ENCODE assay signal across 18 cellular contexts in the genomic region with DNA sequence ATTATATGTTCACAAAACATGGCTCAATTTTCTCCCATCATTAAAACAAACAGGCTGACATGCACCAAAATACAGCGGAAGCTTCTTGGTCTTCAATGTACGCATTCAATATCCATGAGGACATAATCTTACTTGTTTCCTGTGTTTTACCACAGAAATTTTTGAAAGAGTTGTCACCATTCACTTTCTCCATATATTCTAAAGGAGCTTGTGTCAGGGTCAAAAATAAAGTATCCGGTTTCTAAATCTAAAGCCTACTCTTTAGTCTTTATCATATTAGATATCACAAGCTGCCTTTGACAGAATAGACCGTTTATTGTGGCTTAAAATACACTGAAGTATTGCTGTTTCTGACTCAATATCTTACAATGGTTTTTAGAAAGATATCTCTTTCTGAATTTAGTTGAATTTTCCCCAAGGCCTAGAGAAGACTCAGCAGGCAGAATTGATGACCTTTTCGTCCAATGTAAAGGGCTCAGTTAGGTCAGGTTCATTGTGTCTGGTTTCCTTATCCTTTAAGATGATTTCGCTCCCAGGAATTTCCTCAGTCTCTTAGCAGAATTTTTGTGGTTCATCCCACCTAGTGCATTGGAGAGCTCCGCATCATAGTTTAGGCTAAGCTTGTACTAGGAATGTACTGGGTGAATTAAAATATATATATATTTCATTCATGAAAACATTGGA.
DNase-seq lines count a peak whose midpoint lies in the region; ATAC-seq, FAIRE-seq and TF ChIP-seq lines count a peak whose summit lies in the region.
"Had no signal": no experiment of that assay in that cellular context is flagged by ENCODE, and none has a peak within 500 bp of the region (broad histone marks: within the 10 kb centered on the region; RNA-seq: fewer than 3 reads in every experiment).

No MANE protein-coding gene starts in this region.

- H3K27me3 ChIP-seq in ACC112 (ENCODE audit: insufficient read depth, low read length) = no peaks in the 10 kb centered on the region
- H3K27me3 ChIP-seq in astrocyte (ENCODE audit: insufficient read depth, low read length) = no peaks in the 10 kb centered on the region
- H3K27me3 ChIP-seq: SJSA1 had no signal

- H2AFZ ChIP-seq in ACC112 (ENCODE audit: low read length, unreplicated experiment) (no peak overlapping the region), astrocyte (ENCODE audit: low read depth, low read length) (no peak overlapping the region)

- H3K36me3 Mint-ChIP-seq in astrocyte (ENCODE audit: low read depth, unreplicated experiment) = no peaks in the 10 kb centered on the region
- H3K36me3 Mint-ChIP-seq: IgD-negative memory B cell; naive thymus-derived CD4-positive, alpha-beta T cell had no signal

- H3K9ac ChIP-seq in astrocyte (ENCODE audit: low read length) = peak overlapping the region; percentile 73

- peak overlapping the region; percentile 93 for H3K27ac Mint-ChIP-seq in astrocyte (ENCODE audit: unreplicated experiment)
- H3K27ac Mint-ChIP-seq: activated CD8-positive, alpha-beta T cell treated with anti-CD3 and anti-CD28 coated beads for 36 hours; activated T-helper 17 cell treated with anti-CD3 and anti-CD28 coated beads, Interleukin-2, amount 50 U/mL, for 72 hours; IgD-negative memory B cell; naive thymus-derived CD4-positive, alpha-beta T cell had no signal

- H3K4me1 ChIP-seq in ACC112 (ENCODE audit: control insufficient read depth, insufficient read depth, low read length, unreplicated experiment) (peaks cover 20% of the 10 kb centered on the region), astrocyte (ENCODE audit: insufficient read depth, low read length) (peaks cover 47% of the 10 kb centered on the region)
- H3K4me1 ChIP-seq: A549, SJSA1 had no signal

- H3K36me3 ChIP-seq in ACC112 (ENCODE audit: insufficient read depth, low read length) = no peaks in the 10 kb centered on the region
- no peaks in the 10 kb centered on the region for H3K36me3 ChIP-seq in astrocyte (ENCODE audit: insufficient read depth, low read length)
- H3K36me3 ChIP-seq: SJSA1 had no signal

- no peaks in the 10 kb centered on the region for H3K9me3 Mint-ChIP-seq in astrocyte (ENCODE audit: unreplicated experiment)
- H3K9me3 Mint-ChIP-seq: activated CD8-positive, alpha-beta T cell treated with anti-CD3 and anti-CD28 coated beads for 36 hours had no signal

- H3K4me2 ChIP-seq in astrocyte (ENCODE audit: low read length) = peak overlapping the region; percentile 65
- H3K4me2 ChIP-seq: A549 had no signal

- H3K9me3 ChIP-seq in astrocyte (ENCODE audit: insufficient read depth, low read depth, low read length) = no peaks in the 10 kb centered on the region
- H3K9me3 ChIP-seq: A549, SJSA1 had no signal

- DNase-seq in HS-27A (ENCODE audit: low read depth) (peak; percentile 94), astrocyte (ENCODE audit: low read depth) (peak; percentile 97), iris pigment epithelial cell (ENCODE audit: low read depth) (peak; percentile 82), OCI-M2 (lab: John Stamatoyannopoulos, UW; ENCODE audit: unreplicated experiment) (no peak)
- no peak for DNase-seq in activated naive CD4-positive, alpha-beta T cell (lab: John Stamatoyannopoulos, UW)
- DNase-seq: activated CD8-positive, alpha-beta T cell treated with anti-CD3 and anti-CD28 coated beads for 36 hours; anterior cingulate cortex; H7; naive thymus-derived CD4-positive, alpha-beta T cell; NCI-H1105 treated with DMSO at 0.1 percent for 48 hours; stimulated activated CD4-positive, alpha-beta T cell treated with anti-CD3 and anti-CD28 coated beads, Interleukin-1b, Interleukin-23, amount 100 ng/mL, for 48 hours had no signal

- peaks cover 41% of the 10 kb centered on the region for H3K4me1 Mint-ChIP-seq in astrocyte (ENCODE audit: low read depth, unreplicated experiment)
- H3K4me1 Mint-ChIP-seq: activated T-helper 17 cell treated with anti-CD3 and anti-CD28 coated beads, Interleukin-2, amount 50 U/mL, for 72 hours; IgD-negative memory B cell; naive thymus-derived CD4-positive, alpha-beta T cell had no signal

- no peak overlapping the region for H3K4me3 Mint-ChIP-seq in astrocyte (ENCODE audit: unreplicated experiment)
- H3K4me3 Mint-ChIP-seq: activated CD8-positive, alpha-beta T cell treated with anti-CD3 and anti-CD28 coated beads for 36 hours; activated T-helper 17 cell treated with anti-CD3 and anti-CD28 coated beads, Interleukin-2, amount 50 U/mL, for 72 hours; IgD-negative memory B cell; naive thymus-derived CD4-positive, alpha-beta T cell had no signal

- H4K20me1 ChIP-seq in astrocyte (ENCODE audit: insufficient read depth, low read length) = no peaks in the 10 kb centered on the region

- peak; percentile 93 for FAIRE-seq in astrocyte (lab: Jason Lieb, UNC)
- FAIRE-seq: A549 had no signal

- ATAC-seq in HG03342 (IDR thresholded peaks at IDR 0.05; ENCODE audit: unreplicated experiment) = no peak
- ATAC-seq in activated CD4-positive, CD25-positive, alpha-beta regulatory T cell treated with anti-CD3 and anti-CD28 coated beads, Interleukin-2, amount 50 U/mL, for 24 hours = no peak
- ATAC-seq: A549; activated CD8-positive, alpha-beta T cell treated with anti-CD3 and anti-CD28 coated beads for 36 hours; activated T-helper 17 cell treated with anti-CD3 and anti-CD28 coated beads, Interleukin-2, amount 50 U/mL, for 72 hours; naive thymus-derived CD4-positive, alpha-beta T cell had no signal

- H3K27ac ChIP-seq in ACC112 (ENCODE audit: low read depth, low read length) (peak overlapping the region; percentile 86), astrocyte (ENCODE audit: low read depth, low read length) (peak overlapping the region; percentile 96)
- H3K27ac ChIP-seq: A549, SJSA1 had no signal

- H3K4me3 ChIP-seq in ACC112 (ENCODE audit: low read depth, low read length) (no peak overlapping the region), astrocyte (ENCODE audit: insufficient read depth, low read depth, low read length) (no peak overlapping the region)
- H3K4me3 ChIP-seq: A549, SJSA1 had no signal

- no peaks in the 10 kb centered on the region for H3K27me3 Mint-ChIP-seq in astrocyte (ENCODE audit: low read depth, unreplicated experiment)
- H3K27me3 Mint-ChIP-seq: activated CD8-positive, alpha-beta T cell treated with anti-CD3 and anti-CD28 coated beads for 36 hours; activated T-helper 17 cell treated with anti-CD3 and anti-CD28 coated beads, Interleukin-2, amount 50 U/mL, for 72 hours; IgD-negative memory B cell; naive thymus-derived CD4-positive, alpha-beta T cell had no signal

- H3K79me2 ChIP-seq in ACC112 (ENCODE audit: control insufficient read depth, insufficient read depth, low read length, unreplicated experiment) (no peaks in the 10 kb centered on the region), astrocyte (ENCODE audit: insufficient read depth, low read length) (no peaks in the 10 kb centered on the region)

- TF ChIP-seq CTCF in astrocyte (IDR thresholded peaks at IDR 0.05; ENCODE audit: insufficient read depth, low read depth, low read length) = no peak

Comparison
In these comparisons a context has a peak if more than half of its experiments do, and no peak if none do; other contexts are left out.
1. DNase-seq: peak in HS-27A (single experiment), astrocyte (single experiment) and iris pigment epithelial cell (single experiment); none in OCI-M2 (single experiment) and activated naive CD4-positive, alpha-beta T cell (0 of 4).